12 cellular contexts compared by ENCODE assay signal in genomic region chr10:32189400-32190084, GRCh38.
DNase-seq lines count a peak whose midpoint lies in the region; ATAC-seq, FAIRE-seq and TF ChIP-seq lines count a peak whose summit lies in the region.
"Had no signal": no experiment of that assay in that cellular context is flagged by ENCODE, and none has a peak within 500 bp of the region (broad histone marks: within the 10 kb centered on the region; RNA-seq: fewer than 3 reads in every experiment).

No MANE protein-coding gene starts in this region.

- no TSS peak for BruUV-seq in endothelial cell of umbilical vein (replicated peaks; lab: Mats Ljungman, UMichigan)

- H3K27me3 Mint-ChIP-seq in neural crest cell (ENCODE audit: low read depth) = no peaks in the 10 kb centered on the region
- H3K27me3 Mint-ChIP-seq in effector memory CD8-positive, alpha-beta T cell = peaks cover 4 to 11% of the 10 kb centered on the region in 2 donors
- no peaks in the 10 kb centered on the region for H3K27me3 Mint-ChIP-seq in activated naive CD4-positive, alpha-beta T cell treated with anti-CD3 and anti-CD28 coated beads, Interleukin-2, amount 10 ng/mL, durations not matched to agents 7 days and 5 days

- FAIRE-seq in endothelial cell of umbilical vein (lab: Jason Lieb, UNC) = no peak

- H3K9me3 ChIP-seq in endothelial cell of umbilical vein (replicated peaks; ENCODE audit: control insufficient read depth, insufficient read depth, low read length) = no peaks in the 10 kb centered on the region

- dilution Hi-C loops in endothelial cell of umbilical vein (cut with MboI; ENCODE audit: extremely low pct_ligation_motif_present, low sequenced_read_pairs) = no loop called here

- no peaks in the 10 kb centered on the region for H4K20me1 ChIP-seq in endothelial cell of umbilical vein (replicated peaks; ENCODE audit: control insufficient read depth, extremely low read depth, insufficient read depth, low read length)

- no peaks in the 10 kb centered on the region for H3K9me3 Mint-ChIP-seq in neural crest cell
- no peaks in the 10 kb centered on the region for H3K9me3 Mint-ChIP-seq in effector memory CD8-positive, alpha-beta T cell
- H3K9me3 Mint-ChIP-seq in activated naive CD4-positive, alpha-beta T cell treated with anti-CD3 and anti-CD28 coated beads, Interleukin-2, amount 10 ng/mL, durations not matched to agents 7 days and 5 days = no peaks in the 10 kb centered on the region
- H3K9me3 Mint-ChIP-seq: immature natural killer cell had no signal

- no peak for TF ChIP-seq POLR2A in endothelial cell of umbilical vein (IDR thresholded peaks at IDR 0.05; ENCODE audit: low read depth, low read length)

- H3K9me1 ChIP-seq in endothelial cell of umbilical vein (replicated peaks; ENCODE audit: control insufficient read depth, extremely low read depth, insufficient read depth, low read length) = no peaks in the 10 kb centered on the region

- H3K4me3 Mint-ChIP-seq in neural crest cell = no peak overlapping the region
- no peak overlapping the region for H3K4me3 Mint-ChIP-seq in effector memory CD8-positive, alpha-beta T cell
- no peak overlapping the region for H3K4me3 Mint-ChIP-seq in activated naive CD4-positive, alpha-beta T cell treated with anti-CD3 and anti-CD28 coated beads, Interleukin-2, amount 10 ng/mL, durations not matched to agents 7 days and 5 days
- H3K4me3 Mint-ChIP-seq: immature natural killer cell, WTC11 had no signal

- CTCF ChIA-PET in endothelial cell of umbilical vein (lab: Charles Lee) = interaction anchor here (0.7 to 4.9 kb wide), 15 partner anchors 10 to 816 kb away, joined by 3 to 43 read pairs (median 5); partner anchors contain the start of gene KIF5B
- CTCF ChIA-PET in activated naive CD4-positive, alpha-beta T cell treated with anti-CD3 and anti-CD28 coated beads, Interleukin-2, amount 10 ng/mL, durations not matched to agents 7 days and 5 days (lab: Charles Lee) = interaction anchor here (1.3 to 1.5 kb wide), 3 partner anchors 10 to 249 kb away, joined by 3 to 4 read pairs (median 4); no protein-coding TSS in a partner anchor

- TF ChIP-seq CTCF in endothelial cell of umbilical vein (IDR thresholded peaks at IDR 0.05; ENCODE audit: extremely low read depth in 1 of 2, insufficient read depth in 1 of 2, low read depth in 1 of 2, low read length in 2 of 2) (peak in 1 of 2 donors; percentile 24), neural crest cell (conservative IDR thresholded peaks at IDR 0.05) (peak; percentile 51)

- H3K27ac ChIP-seq in endothelial cell of umbilical vein (ENCODE audit: insufficient read depth, low read depth, low read length) = no peak overlapping the region

- H3K27me3 ChIP-seq in endothelial cell of umbilical vein (ENCODE audit: control insufficient read depth in 2 of 2, insufficient read depth in 2 of 2, low read length in 2 of 2) = peaks cover 0 to 1% of the 10 kb centered on the region in 2 experiments

- ATAC-seq in effector memory CD8-positive, alpha-beta T cell (replicated peaks) = no peak
- no peak for ATAC-seq in HG03342 (IDR thresholded peaks at IDR 0.05; ENCODE audit: unreplicated experiment)
- ATAC-seq: WTC11 had no signal

- POLR2A ChIA-PET in endothelial cell of umbilical vein (lab: Charles Lee) = no interaction called here

- intact Hi-C loops in endothelial cell of umbilical vein (cut with micrococcal nuclease) = no loop called here

- H3K4me3 ChIP-seq in endothelial cell of umbilical vein (replicated peaks in 1 of 3; ENCODE audit: insufficient read depth in 1 of 3, low read depth in 1 of 3, low read length in 3 of 3) = no peak overlapping the region

- DNase-seq in EH (ENCODE audit: low read depth) = peak; percentile 72
- peak; percentile 15 for DNase-seq in NAMALWA (ENCODE audit: low spot score)
- peak; percentile 53 for DNase-seq in endothelial cell of umbilical vein (ENCODE audit: low read depth, low spot score)
- no peak for DNase-seq in neural crest cell (ENCODE audit: low read depth, low spot score)
- no peak for DNase-seq in activated CD4-positive, alpha-beta T cell treated with anti-CD3 and anti-CD28 coated beads for 4 hours
- DNase-seq in effector memory CD8-positive, alpha-beta T cell = no peak
- DNase-seq in activated naive CD4-positive, alpha-beta T cell treated with anti-CD3 and anti-CD28 coated beads, Interleukin-2, amount 10 ng/mL, durations not matched to agents 7 days and 5 days = no peak
- DNase-seq: aorta, immature natural killer cell, NCI-H187 treated with DMSO at 0.1 percent for 48 hours had no signal

- no peak overlapping the region for H3K4me2 ChIP-seq in endothelial cell of umbilical vein (ENCODE audit: insufficient read depth, low read length)

- no peaks in the 10 kb centered on the region for H3K79me2 ChIP-seq in endothelial cell of umbilical vein (ENCODE audit: control insufficient read depth, insufficient read depth, low read length)

- H3K4me1 ChIP-seq in endothelial cell of umbilical vein (ENCODE audit: control insufficient read depth, extremely low read depth, insufficient read depth, low read length) = peaks cover 7% of the 10 kb centered on the region

- no peaks in the 10 kb centered on the region for H3K36me3 Mint-ChIP-seq in neural crest cell (ENCODE audit: low read depth)
- no peaks in the 10 kb centered on the region for H3K36me3 Mint-ChIP-seq in effector memory CD8-positive, alpha-beta T cell (ENCODE audit: insufficient read depth)
- H3K36me3 Mint-ChIP-seq in activated naive CD4-positive, alpha-beta T cell treated with anti-CD3 and anti-CD28 coated beads, Interleukin-2, amount 10 ng/mL, durations not matched to agents 7 days and 5 days = no peaks in the 10 kb centered on the region
- H3K36me3 Mint-ChIP-seq: immature natural killer cell, WTC11 had no signal

- no peak overlapping the region for H3K27ac Mint-ChIP-seq in neural crest cell (ENCODE audit: unreplicated experiment)
- H3K27ac Mint-ChIP-seq in effector memory CD8-positive, alpha-beta T cell = no peak overlapping the region
- no peak overlapping the region for H3K27ac Mint-ChIP-seq in activated naive CD4-positive, alpha-beta T cell treated with anti-CD3 and anti-CD28 coated beads, Interleukin-2, amount 10 ng/mL, durations not matched to agents 7 days and 5 days
- H3K27ac Mint-ChIP-seq: immature natural killer cell, WTC11 had no signal

- H3K4me1 Mint-ChIP-seq in neural crest cell = peaks cover 3% of the 10 kb centered on the region
- H3K4me1 Mint-ChIP-seq in effector memory CD8-positive, alpha-beta T cell (ENCODE audit: low read depth in 2 of 2) = peaks cover 0 to 5% of the 10 kb centered on the region in 2 donors
- H3K4me1 Mint-ChIP-seq in activated naive CD4-positive, alpha-beta T cell treated with anti-CD3 and anti-CD28 coated beads, Interleukin-2, amount 10 ng/mL, durations not matched to agents 7 days and 5 days = peaks cover 2% of the 10 kb centered on the region
- H3K4me1 Mint-ChIP-seq: immature natural killer cell, WTC11 had no signal

- no peaks in the 10 kb centered on the region for H3K36me3 ChIP-seq in endothelial cell of umbilical vein (ENCODE audit: control insufficient read depth in 2 of 2, extremely low read depth in 1 of 2, insufficient read depth in 2 of 2, low read length in 2 of 2)

- no peak overlapping the region for H2AFZ ChIP-seq in endothelial cell of umbilical vein (ENCODE audit: low read depth, low read length)

- no peak overlapping the region for H3K9ac ChIP-seq in endothelial cell of umbilical vein (replicated peaks; ENCODE audit: extremely low read depth, insufficient read depth, low read length)

TF ChIP-seq in endothelial cell of umbilical vein, 7 proteins besides CTCF, POLR2A, EP300 and RAD21:
- TF ChIP-seq, protein P1, sequence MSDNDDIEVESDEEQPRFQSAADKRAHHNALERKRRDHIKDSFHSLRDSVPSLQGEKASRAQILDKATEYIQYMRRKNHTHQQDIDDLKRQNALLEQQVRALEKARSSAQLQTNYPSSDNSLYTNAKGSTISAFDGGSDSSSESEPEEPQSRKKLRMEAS (IDR thresholded peaks at IDR 0.05; ENCODE audit: insufficient read depth, insufficient read length) = no peak
- TF ChIP-seq FOS (IDR thresholded peaks at IDR 0.05; ENCODE audit: borderline replicate concordance, insufficient read depth, low read length) (no peak), GATA2 (IDR thresholded peaks at IDR 0.05; ENCODE audit: insufficient read depth, insufficient read length, low read depth, low read length) (peak; percentile 63), JUN (IDR thresholded peaks at IDR 0.05; ENCODE audit: borderline replicate concordance, insufficient read depth, insufficient read length, low read depth) (no peak)

Comparison
In these comparisons a context has a peak if more than half of its experiments do, and no peak if none do; other contexts are left out.
1. DNase-seq: peak in EH (single experiment), NAMALWA (single experiment) and endothelial cell of umbilical vein (single experiment); none in neural crest cell (single experiment), activated CD4-positive, alpha-beta T cell treated with anti-CD3 and anti-CD28 coated beads for 4 hours (0 of 2), effector memory CD8-positive, alpha-beta T cell (0 of 3) and activated naive CD4-positive, alpha-beta T cell treated with anti-CD3 and anti-CD28 coated beads, Interleukin-2, amount 10 ng/mL, durations not matched to agents 7 days and 5 days (single experiment).